ENCODE assay signal across 1 cellular context in genomic region chr1:109981128-109981379, GRCh38.
TF ChIP-seq lines count a peak whose summit lies in the region.

No MANE protein-coding gene starts in this region.

TF ChIP-seq in SK-N-SH treated with all-trans-retinoic acid at 6 μM for 48 hours, 23 proteins besides CTCF, POLR2A, EP300 and RAD21 (continued from another document):
- TF ChIP-seq ZNF70 (CRISPR knock-in tag; IDR thresholded peaks at IDR 0.05) (no peak), ESRRG (CRISPR knock-in tag; IDR thresholded peaks at IDR 0.05) (no peak), ZNF8 (CRISPR knock-in tag; IDR thresholded peaks at IDR 0.05) (no peak), BACH2 (CRISPR knock-in tag; IDR thresholded peaks at IDR 0.05; ENCODE audit: borderline replicate concordance) (no peak), POU6F1 (CRISPR knock-in tag; IDR thresholded peaks at IDR 0.05; ENCODE audit: borderline replicate concordance, low read depth) (no peak), ARNTL (CRISPR knock-in tag; IDR thresholded peaks at IDR 0.05; ENCODE audit: borderline replicate concordance, low read depth) (no peak), SNAI2 (CRISPR knock-in tag; IDR thresholded peaks at IDR 0.05) (no peak), ZNF565 (CRISPR knock-in tag; conservative IDR thresholded peaks at IDR 0.05; ENCODE audit: low read depth) (no peak), TOX (CRISPR knock-in tag; IDR thresholded peaks at IDR 0.05; ENCODE audit: borderline replicate concordance) (no peak), OSR1 (CRISPR knock-in tag; IDR thresholded peaks at IDR 0.05) (no peak), GLIS3 (CRISPR knock-in tag; IDR thresholded peaks at IDR 0.05) (no peak), ZFP3 (CRISPR knock-in tag; IDR thresholded peaks at IDR 0.05) (no peak), ISL1 (CRISPR knock-in tag; IDR thresholded peaks at IDR 0.05) (no peak), ZFP30 (CRISPR knock-in tag; IDR thresholded peaks at IDR 0.05) (no peak), RARB (CRISPR knock-in tag; IDR thresholded peaks at IDR 0.05) (no peak), CSDC2 (CRISPR knock-in tag; IDR thresholded peaks at IDR 0.05) (no peak)
- TF ChIP-seq, protein P1, sequence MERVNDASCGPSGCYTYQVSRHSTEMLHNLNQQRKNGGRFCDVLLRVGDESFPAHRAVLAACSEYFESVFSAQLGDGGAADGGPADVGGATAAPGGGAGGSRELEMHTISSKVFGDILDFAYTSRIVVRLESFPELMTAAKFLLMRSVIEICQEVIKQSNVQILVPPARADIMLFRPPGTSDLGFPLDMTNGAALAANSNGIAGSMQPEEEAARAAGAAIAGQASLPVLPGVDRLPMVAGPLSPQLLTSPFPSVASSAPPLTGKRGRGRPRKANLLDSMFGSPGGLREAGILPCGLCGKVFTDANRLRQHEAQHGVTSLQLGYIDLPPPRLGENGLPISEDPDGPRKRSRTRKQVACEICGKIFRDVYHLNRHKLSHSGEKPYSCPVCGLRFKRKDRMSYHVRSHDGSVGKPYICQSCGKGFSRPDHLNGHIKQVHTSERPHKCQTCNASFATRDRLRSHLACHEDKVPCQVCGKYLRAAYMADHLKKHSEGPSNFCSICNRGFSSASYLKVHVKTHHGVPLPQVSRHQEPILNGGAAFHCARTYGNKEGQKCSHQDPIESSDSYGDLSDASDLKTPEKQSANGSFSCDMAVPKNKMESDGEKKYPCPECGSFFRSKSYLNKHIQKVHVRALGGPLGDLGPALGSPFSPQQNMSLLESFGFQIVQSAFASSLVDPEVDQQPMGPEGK (CRISPR knock-in tag; IDR thresholded peaks at IDR 0.05; ENCODE audit: borderline replicate concordance) = no peak
- TF ChIP-seq, protein P2, sequence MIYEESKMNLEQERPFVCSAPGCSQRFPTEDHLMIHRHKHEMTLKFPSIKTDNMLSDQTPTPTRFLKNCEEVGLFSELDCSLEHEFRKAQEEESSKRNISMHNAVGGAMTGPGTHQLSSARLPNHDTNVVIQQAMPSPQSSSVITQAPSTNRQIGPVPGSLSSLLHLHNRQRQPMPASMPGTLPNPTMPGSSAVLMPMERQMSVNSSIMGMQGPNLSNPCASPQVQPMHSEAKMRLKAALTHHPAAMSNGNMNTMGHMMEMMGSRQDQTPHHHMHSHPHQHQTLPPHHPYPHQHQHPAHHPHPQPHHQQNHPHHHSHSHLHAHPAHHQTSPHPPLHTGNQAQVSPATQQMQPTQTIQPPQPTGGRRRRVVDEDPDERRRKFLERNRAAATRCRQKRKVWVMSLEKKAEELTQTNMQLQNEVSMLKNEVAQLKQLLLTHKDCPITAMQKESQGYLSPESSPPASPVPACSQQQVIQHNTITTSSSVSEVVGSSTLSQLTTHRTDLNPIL (CRISPR knock-in tag; IDR thresholded peaks at IDR 0.05; ENCODE audit: low read depth) = no peak
